ENCODE assay signal across 9 cellular contexts in genomic region chr19:17999685-18000479, GRCh38. TPM values are rescaled to one million over a fixed set of nuclear protein-coding genes. Genes with fewer than 3 reads are reported as not detected.
DNase-seq lines count a peak whose midpoint lies in the region; ATAC-seq and TF ChIP-seq lines count a peak whose summit lies in the region.
"Had no signal": no experiment of that assay in that cellular context is flagged by ENCODE, and none has a peak within 500 bp of the region (broad histone marks: within the 10 kb centered on the region; RNA-seq: fewer than 3 reads in every experiment).

No MANE protein-coding gene starts in this region.

- no peak overlapping the region for H2AFZ ChIP-seq in mammary epithelial cell (ENCODE audit: low read depth, low read length)

- H3K9me3 Mint-ChIP-seq in MCF 10A (ENCODE audit: unreplicated experiment): no peaks in the 10 kb centered on the region
- no peaks in the 10 kb centered on the region for H3K9me3 Mint-ChIP-seq in activated naive CD8-positive, alpha-beta T cell treated with anti-CD3 and anti-CD28 coated beads, Interleukin-2, amount 10 ng/mL, durations not matched to agents 7 days and 5 days

- CTCF ChIA-PET in MCF 10A (lab: Yijun Ruan, JAX): interaction anchor here (0.9 to 10.1 kb wide), 6 partner anchors 54 to 169 kb away, joined by 3 to 224 read pairs (median 4); partner anchors contain the start of gene CCDC124
- CTCF ChIA-PET in mammary epithelial cell (lab: Charles Lee; ENCODE audit: low non-redundant PET): interaction anchor here (1.4 kb wide), 1 partner anchor 62 kb away, joined by 3 read pairs; no protein-coding TSS in a partner anchor

- in situ Hi-C loops in mammary epithelial cell (cut with MboI; ENCODE audit: low sequenced_read_pairs in 2 of 2): loop anchor here (5.0 to 10.0 kb wide), 2 partner anchors 63 to 135 kb away; no protein-coding TSS in a partner anchor

- TF ChIP-seq CTCF in MCF 10A (IDR thresholded peaks at IDR 0.05; ENCODE audit: unreplicated experiment): no peak
- no peak for TF ChIP-seq CTCF in mammary epithelial cell (conservative IDR thresholded peaks at IDR 0.05 in 1 of 2, IDR thresholded peaks at IDR 0.05 in 1 of 2; ENCODE audit: extremely low read depth in 1 of 2, insufficient read depth in 1 of 2, low read depth in 1 of 2, low read length in 2 of 2)
- no peak for TF ChIP-seq CTCF in mucosa of descending colon (IDR thresholded peaks at IDR 0.05)

- peaks cover 15% of the 10 kb centered on the region for H3K79me2 ChIP-seq in mammary epithelial cell (ENCODE audit: insufficient read depth, low read length)

- no peaks in the 10 kb centered on the region for H3K9me3 ChIP-seq in mammary epithelial cell (replicated peaks; ENCODE audit: insufficient read depth, low read length)
- H3K9me3 ChIP-seq in mucosa of descending colon: no peaks in the 10 kb centered on the region

- no peaks in the 10 kb centered on the region for H3K27me3 Mint-ChIP-seq in MCF 10A (ENCODE audit: insufficient read depth, unreplicated experiment)
- H3K27me3 Mint-ChIP-seq in activated naive CD8-positive, alpha-beta T cell treated with anti-CD3 and anti-CD28 coated beads, Interleukin-2, amount 10 ng/mL, durations not matched to agents 7 days and 5 days: peaks cover 9% of the 10 kb centered on the region

- H3K4me1 ChIP-seq in mammary epithelial cell (ENCODE audit: insufficient read depth, low read length): peaks cover 4% of the 10 kb centered on the region
- peaks cover 18% of the 10 kb centered on the region for H3K4me1 ChIP-seq in mucosa of descending colon (ENCODE audit: low read depth)
- H3K4me1 ChIP-seq in urinary bladder (ENCODE audit: insufficient read depth): no peaks in the 10 kb centered on the region

- no peak overlapping the region for H3K4me3 ChIP-seq in mammary epithelial cell (replicated peaks in 1 of 3; ENCODE audit: insufficient read depth in 1 of 3, low read depth in 2 of 3, low read length in 3 of 3)
- H3K4me3 ChIP-seq in mucosa of descending colon: no peak overlapping the region
- H3K4me3 ChIP-seq in urinary bladder (ENCODE audit: low read depth, low read length): no peak overlapping the region

- peak overlapping the region; percentile 94 for H3K27ac Mint-ChIP-seq in MCF 10A (ENCODE audit: low read depth, unreplicated experiment)
- H3K27ac Mint-ChIP-seq in activated naive CD8-positive, alpha-beta T cell treated with anti-CD3 and anti-CD28 coated beads, Interleukin-2, amount 10 ng/mL, durations not matched to agents 7 days and 5 days: peak overlapping the region; percentile 100

- no peak for ATAC-seq in activated naive CD8-positive, alpha-beta T cell treated with anti-CD3 and anti-CD28 coated beads, Interleukin-2, amount 10 ng/mL, durations not matched to agents 7 days and 5 days (ENCODE audit: low read depth)
- ATAC-seq in mucosa of descending colon: peak; percentile 19

- 88% methylated on average over 20 of the region's 21 CpGs for WGBS in mammary epithelial cell (ENCODE audit: low coverage, missing lambda C conversion rate)
- 83% methylated on average over 21 of the region's 21 CpGs for WGBS in urinary bladder

- dilution Hi-C loops in mammary epithelial cell (cut with HindIII; ENCODE audit: low sequenced_read_pairs): loop anchor here (5.0 kb wide), 1 partner anchor 42 kb away; no protein-coding TSS in a partner anchor

- H3K36me3 ChIP-seq in mammary epithelial cell (ENCODE audit: insufficient read depth, low read length): no peaks in the 10 kb centered on the region
- H3K36me3 ChIP-seq in mucosa of descending colon (ENCODE audit: low read depth): no peaks in the 10 kb centered on the region
- no peaks in the 10 kb centered on the region for H3K36me3 ChIP-seq in urinary bladder (ENCODE audit: insufficient read depth)

- H3K27me3 ChIP-seq in mammary epithelial cell (ENCODE audit: insufficient read depth, low read length): no peaks in the 10 kb centered on the region

- H4K20me1 ChIP-seq in mammary epithelial cell (ENCODE audit: insufficient read depth, low read length): no peaks in the 10 kb centered on the region

- H3K27ac ChIP-seq in mammary epithelial cell (ENCODE audit: insufficient read depth, low read depth, low read length) (no peak overlapping the region), urinary bladder (ENCODE audit: low read depth) (peak overlapping the region; percentile 49)

- H3K36me3 Mint-ChIP-seq in MCF 10A (ENCODE audit: insufficient read depth, unreplicated experiment): peaks cover 13% of the 10 kb centered on the region
- peaks cover 2% of the 10 kb centered on the region for H3K36me3 Mint-ChIP-seq in activated naive CD8-positive, alpha-beta T cell treated with anti-CD3 and anti-CD28 coated beads, Interleukin-2, amount 10 ng/mL, durations not matched to agents 7 days and 5 days

- DNase-seq in MCF 10A (ENCODE audit: unreplicated experiment): no peak
- DNase-seq in mammary epithelial cell: no peak
- no peak for DNase-seq in activated naive CD8-positive, alpha-beta T cell treated with anti-CD3 and anti-CD28 coated beads, Interleukin-2, amount 10 ng/mL, durations not matched to agents 7 days and 5 days
- DNase-seq in mucosa of descending colon: peak in 2 of 3 donors; percentile 65 to 70
- no peak for DNase-seq in NCI-H2227 (lab: John Stamatoyannopoulos, UW; ENCODE audit: unreplicated experiment)
- no peak for DNase-seq in SIG-M5 (lab: John Stamatoyannopoulos, UW)
- no peak for DNase-seq in NCI-H2107 (lab: John Stamatoyannopoulos, UW)

- POLR2A ChIA-PET in MCF 10A (lab: Yijun Ruan, JAX): interaction anchor here (1.0 to 2.4 kb wide), 2 partner anchors 67 to 140 kb away, joined by 4 to 17 read pairs; partner anchors contain the start of genes CCDC124 and RPL18A
- POLR2A ChIA-PET in activated naive CD8-positive, alpha-beta T cell treated with anti-CD3 and anti-CD28 coated beads, Interleukin-2, amount 10 ng/mL, durations not matched to agents 7 days and 5 days (lab: Charles Lee): interaction anchor here (0.5 to 2.2 kb wide), 13 partner anchors 14 to 323 kb away, joined by 3 to 13 read pairs (median 5); partner anchors contain the start of genes CCDC124, IL12RB1, JUND and RPL18A

- H3K4me3 Mint-ChIP-seq in MCF 10A (ENCODE audit: unreplicated experiment): peak overlapping the region; percentile 77
- peak overlapping the region; percentile 93 for H3K4me3 Mint-ChIP-seq in activated naive CD8-positive, alpha-beta T cell treated with anti-CD3 and anti-CD28 coated beads, Interleukin-2, amount 10 ng/mL, durations not matched to agents 7 days and 5 days

- BruUV-seq in MCF 10A (replicated peaks; lab: Mats Ljungman, UMichigan): no TSS peak
- no TSS peak for BruUV-seq in mammary epithelial cell (replicated peaks; lab: Mats Ljungman, UMichigan)

- H3K9ac ChIP-seq in mammary epithelial cell (ENCODE audit: insufficient read depth, low read length): no peak overlapping the region

- no peak overlapping the region for H3K4me2 ChIP-seq in mammary epithelial cell (ENCODE audit: insufficient read depth, low read depth, low read length)

- peaks cover 6% of the 10 kb centered on the region for H3K4me1 Mint-ChIP-seq in MCF 10A (ENCODE audit: insufficient read depth, unreplicated experiment)
- peaks cover 9% of the 10 kb centered on the region for H3K4me1 Mint-ChIP-seq in activated naive CD8-positive, alpha-beta T cell treated with anti-CD3 and anti-CD28 coated beads, Interleukin-2, amount 10 ng/mL, durations not matched to agents 7 days and 5 days

- intact Hi-C loops in MCF 10A (cut with micrococcal nuclease) (loop anchor here (5.0 to 10.0 kb wide), 2 partner anchors 143 to 155 kb away; partner anchors contain the start of genes PIK3R2 and RPL18A), mammary epithelial cell (cut with micrococcal nuclease) (no loop called here), mucosa of descending colon (cut with DNase I, micrococcal nuclease) (loop anchor here in 1 of 2 donors (5.0 kb wide), 1 partner anchor 63 kb away; no protein-coding TSS in a partner anchor)

RNA-seq across cellular contexts. Expression of gene ARRDC2, which starts 8.1 kb away (rescaled TPM):
- total RNA-seq in MCF 10A (2022): 14.1 and 18.8 TPM in 2 replicates
- total RNA-seq in mammary epithelial cell: 1 to 10 TPM; 4.2 to 6.9 TPM
- polyA plus RNA-seq in mammary epithelial cell: 3.4 TPM
- polyA minus RNA-seq in mammary epithelial cell: not detected
- 10 to 100 TPM; 66.5 to 71.2 TPM for total RNA-seq in activated naive CD8-positive, alpha-beta T cell treated with anti-CD3 and anti-CD28 coated beads, Interleukin-2, amount 10 ng/mL, durations not matched to agents 7 days and 5 days
- total RNA-seq in mucosa of descending colon: 10 to 100 TPM; 26.4 to 31.1 (median 30.8) TPM
- total RNA-seq in urinary bladder: 7.5 TPM
- polyA plus RNA-seq in urinary bladder: 38.0 TPM

RNA-seq across cellular contexts. Expression of gene KCNN1, which starts 33.0 kb away (rescaled TPM):
- total RNA-seq in MCF 10A (2022) (not detected in 2 replicates), mammary epithelial cell (under 1 TPM in 1 of 2 donors, not detected in 1; 0.24 TPM), mucosa of descending colon (under 1 TPM in 1 of 3 donors, not detected in 2; 0.79 TPM), urinary bladder (0.79 TPM)
- polyA plus RNA-seq in mammary epithelial cell (0.05 TPM), urinary bladder (0.24 TPM)
- polyA minus RNA-seq in mammary epithelial cell: not detected
- total RNA-seq in activated naive CD8-positive, alpha-beta T cell treated with anti-CD3 and anti-CD28 coated beads, Interleukin-2, amount 10 ng/mL, durations not matched to agents 7 days and 5 days: not detected
- total RNA-seq: bronchial epithelial cell had no signal

Comparison
In these comparisons a context has a peak if more than half of its experiments do, and no peak if none do; other contexts are left out.
1. DNase-seq: peak in mucosa of descending colon (2 of 3); none in MCF 10A (single experiment), mammary epithelial cell (single experiment), activated naive CD8-positive, alpha-beta T cell treated with anti-CD3 and anti-CD28 coated beads, Interleukin-2, amount 10 ng/mL, durations not matched to agents 7 days and 5 days (single experiment), NCI-H2227 (single experiment), SIG-M5 (single experiment) and NCI-H2107 (single experiment).